Comparison of ENCODE assay signal across 11 cellular contexts in the genomic region with DNA sequence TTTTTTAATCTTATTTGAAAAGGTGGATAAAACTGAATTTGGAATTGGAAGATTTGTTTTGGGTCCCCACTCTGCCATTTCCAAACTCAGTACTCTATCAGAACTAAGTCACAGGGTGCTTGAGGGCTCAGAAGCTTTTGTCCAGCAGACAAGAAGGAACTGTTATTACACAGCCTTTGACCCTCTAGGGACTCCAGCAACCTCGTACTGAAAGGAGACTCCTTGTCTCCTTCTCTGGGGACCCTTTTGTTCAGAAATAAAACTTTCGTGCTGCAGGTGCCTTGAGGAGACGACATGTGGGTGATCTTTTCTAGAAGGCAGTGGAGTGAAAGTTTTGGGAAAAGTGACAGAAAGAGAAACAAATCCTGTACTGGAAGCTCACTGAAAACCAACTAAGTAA. TPM values are rescaled to one million over a fixed set of nuclear protein-coding genes. Genes with fewer than 3 reads are reported as not detected.
"Had no signal": no experiment of that assay in that cellular context is flagged by ENCODE, and none has a peak within 500 bp of the region (broad histone marks: within the 10 kb centered on the region; RNA-seq: fewer than 3 reads in every experiment).

No MANE protein-coding gene starts in this region.

- ATAC-seq: GM23338, HCT116 had no signal

- H3K4me3 ChIP-seq: GM23248, GM23338, HAP-1 had no signal

- H3K9me3 ChIP-seq: HAP-1 had no signal

- H3K4me1 ChIP-seq: HAP-1 had no signal

- H3K27ac ChIP-seq: GM23248 had no signal

- H3K4me2 ChIP-seq: GM23338 had no signal

- DNase-seq: GM23248, GOT3, H7, H9, HCEC 1CT, HFFc6 had no signal

- H2AFZ ChIP-seq: GM23248, GM23338 had no signal

- H3K9ac ChIP-seq: GM23248 had no signal

RNA-seq across cellular contexts. Expression of gene RNF39, which starts 21.9 kb away (rescaled TPM):
- total RNA-seq: GM23248, H4, HFFc6 had no signal

RNA-seq across cellular contexts. Expression of gene TRIM31, which starts 59.2 kb away (rescaled TPM):
- total RNA-seq: GM23248, GM23338, H1, H7, H9, HFFc6 had no signal
- polyA plus RNA-seq: GM23248, H1 had no signal
